ENCODE assay signal across 25 cellular contexts in genomic region chr4:10196191-10196590, GRCh38.
"Had no signal": no experiment of that assay in that cellular context is flagged by ENCODE, and none has a peak within 500 bp of the region (broad histone marks: within the 10 kb centered on the region; RNA-seq: fewer than 3 reads in every experiment).

No MANE protein-coding gene starts in this region.

- FAIRE-seq: TTC549 had no signal

- H3K27me3 ChIP-seq: brain microvascular endothelial cell, cardiac muscle cell, Peyer's patch, SJSA1 had no signal

- H3K9me3 ChIP-seq: Peyer's patch, SJSA1 had no signal

- H3K36me3 ChIP-seq: brain microvascular endothelial cell, cardiac muscle cell, Peyer's patch, SJSA1 had no signal

- H3K4me3 ChIP-seq: cardiac muscle cell, Peyer's patch, SJSA1 had no signal

- H3K27ac ChIP-seq: brain microvascular endothelial cell, cardiac muscle cell, Peyer's patch, SJSA1 had no signal

- DNase-seq: activated B cell treated with CpG ODN at 0.5 μM for 24 hours; activated CD4-positive, alpha-beta T cell treated with anti-CD3 and anti-CD28 coated beads for 1 hour; activated CD4-positive, alpha-beta T cell treated with anti-CD3 and anti-CD28 coated beads, Interleukin-2, amount 50 U/mL, for 48 hours; activated CD8-positive, alpha-beta memory T cell treated with anti-CD3 and anti-CD28 coated beads, Interleukin-2, amount 10 ng/mL, durations not matched to agents 7 days and 5 days; activated effector memory CD4-positive, alpha-beta T cell treated with anti-CD3 and anti-CD28 coated beads, Interleukin-2, amount 50 U/mL, for 16 hours; activated naive CD4-positive, alpha-beta T cell treated with anti-CD3 and anti-CD28 coated beads for 36 hours; activated T-cell treated with anti-CD3 and anti-CD28 coated beads, Interleukin-2, amount 50 U/mL, for 24 hours; amygdala; brain microvascular endothelial cell; MM.1S; NCI-H1105 treated with DMSO at 0.1 percent for 48 hours; NCI-H1436 treated with DMSO at 0.1 percent for 48 hours; NCI-H187; NCI-H2081; NCI-H510A treated with DMSO at 0.1 percent for 48 hours; NCI-H69; NK-92 treated with Interleukin-12 subunit alpha and Interleukin-12 subunit beta, amount 100 ng/mL, for 24 hours; OCI-M1; Peyer's patch; SHP77; T-helper 17 cell; T-helper 9 cell had no signal

- H3K4me1 ChIP-seq: Peyer's patch, SJSA1 had no signal

- ATAC-seq: activated CD8-positive, alpha-beta memory T cell treated with anti-CD3 and anti-CD28 coated beads, Interleukin-2, amount 10 ng/mL, durations not matched to agents 7 days and 5 days; T-helper 17 cell had no signal
